In genomic region chr11:67032830-67033555, GRCh38 we compare ENCODE assay signal across 11 cellular contexts. TPM values are rescaled to one million over a fixed set of nuclear protein-coding genes. Genes with fewer than 3 reads are reported as not detected.
A peak's percentile ranks its signal among the peaks of the same experiment; 100 is the strongest.
DNase-seq lines count a peak whose midpoint lies in the region; ATAC-seq and TF ChIP-seq lines count a peak whose summit lies in the region.
"Had no signal": no experiment of that assay in that cellular context is flagged by ENCODE, and none has a peak within 500 bp of the region (broad histone marks: within the 10 kb centered on the region; RNA-seq: fewer than 3 reads in every experiment).

No MANE protein-coding gene starts in this region.

- H3K79me2 ChIP-seq in neural progenitor cell (ENCODE audit: low read depth), result no peaks in the 10 kb centered on the region

- H3K36me3 ChIP-seq in MG63 (no peaks in the 10 kb centered on the region), mesenchymal stem cell (ENCODE audit: control insufficient read depth in 1 of 2, insufficient read depth in 2 of 2, low read depth in 1 of 2, low read length in 2 of 2) (peaks cover 0 to 2% of the 10 kb centered on the region in 2 experiments), neural progenitor cell (no peaks in the 10 kb centered on the region)

- no peak for ATAC-seq in GM19452 (IDR thresholded peaks at IDR 0.05; ENCODE audit: unreplicated experiment)

- H3K14ac ChIP-seq in mesenchymal stem cell (ENCODE audit: low read length in 2 of 2), result peak overlapping the region in 1 of 2 experiments; percentile 82

- H3K4me2 ChIP-seq in mesenchymal stem cell (ENCODE audit: low read length, poor library complexity, severe bottlenecking), result no peak overlapping the region
- no peak overlapping the region for H3K4me2 ChIP-seq in neural progenitor cell

- WGBS in mesenchymal stem cell, result 55% methylated on average over 10 of the region's 12 CpGs

- H3K9me3 Mint-ChIP-seq in chondrocyte (ENCODE audit: low read depth) (no peaks in the 10 kb centered on the region), neural progenitor cell (no peaks in the 10 kb centered on the region)
- H3K9me3 Mint-ChIP-seq: stimulated activated naive CD8-positive, alpha-beta T cell treated with anti-CD3 and anti-CD28 coated beads, Interleukin-15, Interleukin-2, amounts not matched to agents 100 ng/mL and 50 ng/mL, for 24 hours had no signal

- H3K9ac ChIP-seq in mesenchymal stem cell (ENCODE audit: low read length) (peak overlapping the region; percentile 33), neural progenitor cell (no peak overlapping the region)

- peak overlapping the region; percentile 19 to 20 for H3K4ac ChIP-seq in mesenchymal stem cell (ENCODE audit: low read depth in 1 of 2, low read length in 2 of 2)

- H3K27ac Mint-ChIP-seq in chondrocyte (ENCODE audit: unreplicated experiment) (peak overlapping the region; percentile 98), neural progenitor cell (no peak overlapping the region)
- H3K27ac Mint-ChIP-seq: CD4-positive, CD25-positive, alpha-beta regulatory T cell; stimulated activated naive CD8-positive, alpha-beta T cell treated with anti-CD3 and anti-CD28 coated beads, Interleukin-15, Interleukin-2, amounts not matched to agents 100 ng/mL and 50 ng/mL, for 24 hours had no signal

- H3K4me1 ChIP-seq in mesenchymal stem cell (ENCODE audit: control insufficient read depth, insufficient read depth, low read depth, low read length) (peaks cover 26% of the 10 kb centered on the region), neural progenitor cell (no peaks in the 10 kb centered on the region)

- DNase-seq in AG04449 (ENCODE audit: low read depth, low spot score), result peak; percentile 68
- peak; percentile 95 for DNase-seq in MG63
- DNase-seq in chondrocyte (ENCODE audit: low spot score), result no peak
- peak; percentile 96 for DNase-seq in mesenchymal stem cell
- DNase-seq in neural progenitor cell (ENCODE audit: low spot score), result no peak
- no peak for DNase-seq in NCI-H2029 treated with DMSO at 0.1 percent for 48 hours (lab: John Stamatoyannopoulos, UW)
- DNase-seq in HuH-7.5 (ENCODE audit: low spot score), result no peak
- DNase-seq: CD4-positive, CD25-positive, alpha-beta regulatory T cell had no signal

- H2AK5ac ChIP-seq in mesenchymal stem cell (ENCODE audit: low read length, severe bottlenecking), result peak overlapping the region; percentile 55

- no peak overlapping the region for H3K4me3 Mint-ChIP-seq in chondrocyte (ENCODE audit: unreplicated experiment)
- H3K4me3 Mint-ChIP-seq in neural progenitor cell, result no peak overlapping the region
- H3K4me3 Mint-ChIP-seq: CD4-positive, CD25-positive, alpha-beta regulatory T cell; stimulated activated naive CD8-positive, alpha-beta T cell treated with anti-CD3 and anti-CD28 coated beads, Interleukin-15, Interleukin-2, amounts not matched to agents 100 ng/mL and 50 ng/mL, for 24 hours had no signal

- peak overlapping the region; percentile 59 for H4K8ac ChIP-seq in mesenchymal stem cell (ENCODE audit: low read length)

- H3K27me3 Mint-ChIP-seq in chondrocyte (ENCODE audit: low read depth) (no peaks in the 10 kb centered on the region), neural progenitor cell (ENCODE audit: insufficient read depth, low read depth) (peaks cover 6% of the 10 kb centered on the region)

- no peaks in the 10 kb centered on the region for H3K9me3 ChIP-seq in MG63
- no peaks in the 10 kb centered on the region for H3K9me3 ChIP-seq in mesenchymal stem cell (ENCODE audit: control insufficient read depth, low read length)
- H3K9me3 ChIP-seq in neural progenitor cell (ENCODE audit: low read depth), result no peaks in the 10 kb centered on the region

- H3K27ac ChIP-seq in mesenchymal stem cell (ENCODE audit: low read length, poor library complexity, severe bottlenecking) (peak overlapping the region; percentile 96), neural progenitor cell (no peak overlapping the region)

- peak overlapping the region; percentile 23 to 96 for H3K18ac ChIP-seq in mesenchymal stem cell (ENCODE audit: low read depth in 1 of 2, low read length in 2 of 2)

- H3K4me1 Mint-ChIP-seq in chondrocyte (ENCODE audit: low read depth) (peaks cover 62% of the 10 kb centered on the region), neural progenitor cell (peaks cover 3% of the 10 kb centered on the region)

- CTCF ChIA-PET in AG04449 (lab: Yijun Ruan, JAX), result interaction anchor here (0.8 to 1.3 kb wide), 3 partner anchors 9 to 18 kb away, joined by 3 to 6 read pairs (median 5); partner anchors contain the start of gene SYT12

- H3K79me1 ChIP-seq in mesenchymal stem cell (replicated peaks; ENCODE audit: low read length, poor library complexity, severe bottlenecking), result no peaks in the 10 kb centered on the region

- H2BK15ac ChIP-seq in mesenchymal stem cell (ENCODE audit: low read depth, poor library complexity, severe bottlenecking), result no peak overlapping the region

- TF ChIP-seq CTCF in AG04449 (IDR thresholded peaks at IDR 0.05; ENCODE audit: insufficient read depth, low read length, missing control alignments) (no peak), chondrocyte (IDR thresholded peaks at IDR 0.05) (no peak), neural progenitor cell (IDR thresholded peaks at IDR 0.05) (no peak)

- peak overlapping the region; percentile 50 for H2BK120ac ChIP-seq in mesenchymal stem cell (ENCODE audit: low read depth, low read length)

- peak overlapping the region; percentile 34 to 60 for H2BK12ac ChIP-seq in mesenchymal stem cell (ENCODE audit: low read length in 2 of 2)

- no peaks in the 10 kb centered on the region for H3F3A ChIP-seq in neural progenitor cell (ENCODE audit: low read depth)

- peak overlapping the region; percentile 26 for H2BK5ac ChIP-seq in mesenchymal stem cell (ENCODE audit: low read depth, low read length, poor library complexity, severe bottlenecking)

- POLR2A ChIA-PET in AG04449 (lab: Yijun Ruan, JAX), result interaction anchor here (0.8 to 1.0 kb wide), 2 partner anchors 9 to 24 kb away, joined by 3 to 4 read pairs; partner anchors contain the start of gene RHOD

- H3K4me3 ChIP-seq in AG04449 (ENCODE audit: low read depth, low read length) (no peak overlapping the region), MG63 (no peak overlapping the region), mesenchymal stem cell (ENCODE audit: insufficient read depth in 1 of 2, low read depth in 1 of 2, low read length in 2 of 2) (peak overlapping the region in 1 of 2 experiments; percentile 25), neural progenitor cell (no peak overlapping the region)

- no peaks in the 10 kb centered on the region for H4K20me1 ChIP-seq in neural progenitor cell (ENCODE audit: low read depth)

- H4K91ac ChIP-seq in mesenchymal stem cell (ENCODE audit: low read length), result peak overlapping the region; percentile 94

- H2AFZ ChIP-seq in mesenchymal stem cell (ENCODE audit: low read depth, low read length), result no peak overlapping the region
- H2AFZ ChIP-seq in neural progenitor cell (replicated peaks), result no peak overlapping the region

- H3K27me3 ChIP-seq in MG63 (no peaks in the 10 kb centered on the region), mesenchymal stem cell (ENCODE audit: control insufficient read depth in 1 of 2, insufficient read depth in 1 of 2, low read length in 2 of 2) (no peaks in the 10 kb centered on the region), neural progenitor cell (no peaks in the 10 kb centered on the region)

- no peak overlapping the region for H3K23ac ChIP-seq in mesenchymal stem cell (ENCODE audit: low read length in 2 of 2)

- H3K36me3 Mint-ChIP-seq in chondrocyte (ENCODE audit: low read depth), result no peaks in the 10 kb centered on the region
- H3K36me3 Mint-ChIP-seq in neural progenitor cell, result no peaks in the 10 kb centered on the region
- H3K36me3 Mint-ChIP-seq: CD4-positive, CD25-positive, alpha-beta regulatory T cell had no signal

RNA-seq across cellular contexts. Expression of gene SYT12, which starts 10.1 kb away (rescaled TPM):
- total RNA-seq in MG63 (2014; rRNA removed; shearing (Covaris generic); ENCODE audit: low replicate concordance), result 0.54 and 1.2 TPM in 2 replicates
- total RNA-seq in chondrocyte, result 7.2 to 15.3 TPM (median 7.2 TPM) in 3 replicates
- not detected for polyA plus RNA-seq in mesenchymal stem cell (2013, experiment 1 of 2)
- polyA plus RNA-seq in mesenchymal stem cell (2013, experiment 2 of 2), result not detected
- 0.50 and 0.67 TPM in 2 replicates for total RNA-seq in neural progenitor cell (ENCODE audit: low replicate concordance)
- total RNA-seq: CD4-positive, CD25-positive, alpha-beta regulatory T cell had no signal
- polyA plus RNA-seq: CD4-positive, CD25-positive, alpha-beta regulatory T cell had no signal

RNA-seq across cellular contexts. Expression of gene RHOD, which starts 23.7 kb away (rescaled TPM):
- 27.9 and 85.6 TPM in 2 replicates for total RNA-seq in MG63 (2014; rRNA removed; shearing (Covaris generic); ENCODE audit: low replicate concordance)
- total RNA-seq in chondrocyte, result 17.4 to 26.5 TPM (median 26.0 TPM) in 3 replicates
- 2.8 TPM for polyA plus RNA-seq in mesenchymal stem cell (2013, experiment 1 of 2)
- 2.7 TPM for polyA plus RNA-seq in mesenchymal stem cell (2013, experiment 2 of 2)
- 6.6 and 10.0 TPM in 2 replicates for total RNA-seq in neural progenitor cell (ENCODE audit: low replicate concordance)
- total RNA-seq: CD4-positive, CD25-positive, alpha-beta regulatory T cell had no signal

RNA-seq across cellular contexts. Expression of gene C11orf86, which starts 57.9 kb away (rescaled TPM):
- 0.59 TPM in 1 of 2 replicates, not detected in the other for total RNA-seq in MG63 (2014; rRNA removed; shearing (Covaris generic); ENCODE audit: low replicate concordance)
- total RNA-seq in chondrocyte (not detected in 3 replicates), neural progenitor cell (ENCODE audit: low replicate concordance) (not detected in 2 replicates)
- not detected for polyA plus RNA-seq in mesenchymal stem cell (2013, experiment 1 of 2)
- not detected for polyA plus RNA-seq in mesenchymal stem cell (2013, experiment 2 of 2)
- total RNA-seq: CD4-positive, CD25-positive, alpha-beta regulatory T cell had no signal
- polyA plus RNA-seq: CD4-positive, CD25-positive, alpha-beta regulatory T cell; esophagus had no signal

Comparison
In these comparisons a context has a peak if more than half of its experiments do, and no peak if none do; other contexts are left out.
1. DNase-seq: peak in AG04449 (single experiment), MG63 (single experiment) and mesenchymal stem cell (single experiment); none in chondrocyte (single experiment), neural progenitor cell (single experiment), NCI-H2029 treated with DMSO at 0.1 percent for 48 hours (single experiment) and HuH-7.5 (single experiment).